8 cellular contexts compared by ENCODE assay signal in genomic region chr2:16900405-16901025, GRCh38.
DNase-seq lines count a peak whose midpoint lies in the region; ATAC-seq and TF ChIP-seq lines count a peak whose summit lies in the region.

No MANE protein-coding gene starts in this region.

- H3K4me1 ChIP-seq in left lung, result no peaks in the 10 kb centered on the region

- no peaks in the 10 kb centered on the region for H3K27me3 ChIP-seq in left lung

- ATAC-seq in GM19455 (IDR thresholded peaks at IDR 0.05; ENCODE audit: unreplicated experiment) (peak; percentile 80), HG03439 (IDR thresholded peaks at IDR 0.05; ENCODE audit: unreplicated experiment) (peak; percentile 87), left lung (peak; percentile 57)
- no peak for ATAC-seq in activated CD4-positive, CD25-positive, alpha-beta regulatory T cell treated with anti-CD3 and anti-CD28 coated beads, Interleukin-2, amount 50 U/mL, for 24 hours

- TF ChIP-seq CTCF in left lung (IDR thresholded peaks at IDR 0.05), result peak; percentile 21 to 28

- DNase-seq in DMS114 treated with DMSO at 0.1 percent for 48 hours (lab: John Stamatoyannopoulos, UW; ENCODE audit: unreplicated experiment) (peak; percentile 1), SKM-1 treated with dmso at 0.1 percent for 144 hours (lab: John Stamatoyannopoulos, UW; ENCODE audit: unreplicated experiment) (peak; percentile 9), left lung (no peak), cerebellar nuclear complex (lab: John Stamatoyannopoulos, UW) (no peak), dermis blood vessel endothelial cell (no peak)

- no peaks in the 10 kb centered on the region for H3K36me3 ChIP-seq in left lung

- H3K27ac ChIP-seq in left lung, result no peak overlapping the region

- no peaks in the 10 kb centered on the region for H3K9me3 ChIP-seq in left lung

- H3K4me3 ChIP-seq in left lung, result no peak overlapping the region

- intact Hi-C loops in left lung (cut with DNase I), result no loop called here

Comparison
In these comparisons a context has a peak if more than half of its experiments do, and no peak if none do; other contexts are left out.
1. DNase-seq: peak in DMS114 treated with DMSO at 0.1 percent for 48 hours (single experiment) and SKM-1 treated with dmso at 0.1 percent for 144 hours (single experiment); none in left lung (0 of 2), cerebellar nuclear complex (0 of 2) and dermis blood vessel endothelial cell (single experiment).
2. ATAC-seq: peak in GM19455 (single experiment), HG03439 (single experiment) and left lung (single experiment); none in activated CD4-positive, CD25-positive, alpha-beta regulatory T cell treated with anti-CD3 and anti-CD28 coated beads, Interleukin-2, amount 50 U/mL, for 24 hours (0 of 2).